Comparison of ENCODE assay signal across 10 cellular contexts in the genomic region with DNA sequence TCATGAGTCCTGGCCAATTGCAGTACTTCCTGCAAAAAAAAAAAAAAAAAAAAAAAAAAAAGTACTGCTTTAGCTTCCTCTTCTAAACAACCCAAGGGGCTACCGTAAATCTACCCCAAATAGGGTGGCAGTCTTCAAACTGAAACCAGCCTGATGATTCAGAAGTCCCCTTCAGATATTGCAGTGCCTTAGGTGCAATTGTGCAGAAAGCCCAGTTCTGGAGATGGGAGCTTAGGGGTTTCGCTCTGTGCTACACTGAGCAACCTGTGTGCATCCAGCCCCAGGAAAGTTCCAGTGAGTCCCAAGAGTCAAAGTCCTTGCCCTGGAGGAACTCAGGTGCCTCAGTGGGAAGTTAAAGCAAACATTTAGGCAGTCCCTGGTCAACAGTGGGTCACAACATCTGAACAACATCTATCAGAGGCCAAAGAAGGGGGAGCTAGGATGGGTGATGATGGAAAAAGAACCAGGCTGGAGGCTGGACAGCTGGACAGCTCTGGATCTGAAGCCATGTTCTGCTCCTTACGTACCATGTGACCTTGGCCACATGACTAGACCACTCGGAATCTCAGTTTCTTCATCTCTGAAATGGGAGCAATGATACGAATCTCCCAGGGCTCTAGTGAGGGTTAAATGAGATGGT. TPM values are rescaled to one million over a fixed set of nuclear protein-coding genes. Genes with fewer than 3 reads are reported as not detected.
DNase-seq lines count a peak whose midpoint lies in the region; ATAC-seq and TF ChIP-seq lines count a peak whose summit lies in the region.
"Had no signal": no experiment of that assay in that cellular context is flagged by ENCODE, and none has a peak within 500 bp of the region (broad histone marks: within the 10 kb centered on the region; RNA-seq: fewer than 3 reads in every experiment).

No MANE protein-coding gene starts in this region.

- no peaks in the 10 kb centered on the region for H3K9me3 ChIP-seq in CD8-positive, alpha-beta T cell (ENCODE audit: low read length)
- no peaks in the 10 kb centered on the region for H3K9me3 ChIP-seq in left lung
- H3K9me3 ChIP-seq in H9 (ENCODE audit: control insufficient read depth, low read depth, low read length): no peaks in the 10 kb centered on the region
- H3K9me3 ChIP-seq: SJSA1 had no signal

- intact Hi-C loops in CD8-positive, alpha-beta T cell (cut with DNase I, micrococcal nuclease): loop anchor here in 1 of 2 experiments (10.0 kb wide), 1 partner anchor 105 kb away; no protein-coding TSS in a partner anchor
- intact Hi-C loops in left lung (cut with DNase I) (no loop called here), dorsolateral prefrontal cortex (cut with DNase I) (no loop called here)

- no peak overlapping the region for H4K5ac ChIP-seq in H9 (ENCODE audit: insufficient read length, low read depth, low read length)

- no peak overlapping the region for H3K4ac ChIP-seq in H9 (ENCODE audit: low read depth, low read length)

- H3K4me1 ChIP-seq in CD8-positive, alpha-beta T cell (ENCODE audit: insufficient read depth, low read length): peaks cover 11% of the 10 kb centered on the region
- H3K4me1 ChIP-seq in left lung (peaks cover 6 to 69% of the 10 kb centered on the region in 2 donors), H9 (ENCODE audit: insufficient read depth, low read length) (no peaks in the 10 kb centered on the region)

- H2AK5ac ChIP-seq in H9 (ENCODE audit: insufficient read length, low read length): no peak overlapping the region

- H3K23me2 ChIP-seq in H9 (ENCODE audit: insufficient read length, low read depth, low read length, poor library complexity, severe bottlenecking): no peaks in the 10 kb centered on the region

- H4K8ac ChIP-seq in H9 (replicated peaks; ENCODE audit: insufficient read length, low read depth, low read length): no peak overlapping the region

- H3K36me3 ChIP-seq in CD8-positive, alpha-beta T cell (ENCODE audit: insufficient read depth, low read length): no peaks in the 10 kb centered on the region
- no peaks in the 10 kb centered on the region for H3K36me3 ChIP-seq in left lung
- H3K36me3 ChIP-seq: SJSA1 had no signal

- H3K4me2 ChIP-seq in H9 (ENCODE audit: insufficient read depth, insufficient read length, low read length): no peak overlapping the region

- no peak for TF ChIP-seq CTCF in CD8-positive, alpha-beta T cell (IDR thresholded peaks at IDR 0.05)
- TF ChIP-seq CTCF in left lung (IDR thresholded peaks at IDR 0.05): no peak
- TF ChIP-seq CTCF in H9 (conservative IDR thresholded peaks at IDR 0.05): no peak
- TF ChIP-seq CTCF in dorsolateral prefrontal cortex (IDR thresholded peaks at IDR 0.05 in 54 of 56, conservative IDR thresholded peaks at IDR 0.05 in 2 of 56; ENCODE audit: low read depth in 1 of 56, partially characterized antibody in 56 of 56): no peak

- no peak overlapping the region for H3K4me3 Mint-ChIP-seq in CD8-positive, alpha-beta T cell
- no peak overlapping the region for H3K4me3 Mint-ChIP-seq in H9

- no peak overlapping the region for H2BK5ac ChIP-seq in H9 (ENCODE audit: insufficient read length, low read length)

- no peak overlapping the region for H3K23ac ChIP-seq in H9 (ENCODE audit: insufficient read length, low read depth, low read length)

- H4K20me1 ChIP-seq in H9 (ENCODE audit: control insufficient read depth, insufficient read depth, insufficient read length): no peaks in the 10 kb centered on the region

- peaks cover 18% of the 10 kb centered on the region for H3K27me3 Mint-ChIP-seq in CD8-positive, alpha-beta T cell (ENCODE audit: low read depth)
- peaks cover 26% of the 10 kb centered on the region for H3K27me3 Mint-ChIP-seq in H9 (ENCODE audit: low read depth)

- H3K9me3 Mint-ChIP-seq in CD8-positive, alpha-beta T cell: no peaks in the 10 kb centered on the region
- H3K9me3 Mint-ChIP-seq in H9: no peaks in the 10 kb centered on the region

- no peaks in the 10 kb centered on the region for H3K27me3 ChIP-seq in CD8-positive, alpha-beta T cell (ENCODE audit: insufficient read depth, low read length)
- H3K27me3 ChIP-seq in left lung (no peaks in the 10 kb centered on the region), H9 (ENCODE audit: insufficient read depth, low read length) (no peaks in the 10 kb centered on the region), dorsolateral prefrontal cortex (peaks cover 0 to 10% (median 0%) of the 10 kb centered on the region in 45 donors)

- no peak overlapping the region for H3K27ac Mint-ChIP-seq in CD8-positive, alpha-beta T cell
- no peak overlapping the region for H3K27ac Mint-ChIP-seq in H9

- no peak overlapping the region for H3T11ph ChIP-seq in H9 (ENCODE audit: low read length)

- no peak overlapping the region for H3K56ac ChIP-seq in H9 (ENCODE audit: insufficient read length, low read depth, low read length)

- no peak overlapping the region for H4K91ac ChIP-seq in H9 (ENCODE audit: insufficient read length, low read depth, low read length)

- H2BK15ac ChIP-seq in H9 (ENCODE audit: low read depth, low read length): no peak overlapping the region

- no peak overlapping the region for H2AFZ ChIP-seq in H9 (ENCODE audit: low read length)

- H3K36me3 Mint-ChIP-seq in CD8-positive, alpha-beta T cell: no peaks in the 10 kb centered on the region
- no peaks in the 10 kb centered on the region for H3K36me3 Mint-ChIP-seq in H9 (ENCODE audit: insufficient read depth in 1 of 3, low read depth in 3 of 3)

- no peak overlapping the region for H3K4me3 ChIP-seq in CD8-positive, alpha-beta T cell (ENCODE audit: low read depth, low read length)
- H3K4me3 ChIP-seq in left lung (no peak overlapping the region), dorsolateral prefrontal cortex (no peak overlapping the region)
- H3K4me3 ChIP-seq: SJSA1 had no signal

- no peak for DNase-seq in CD8-positive, alpha-beta T cell
- DNase-seq in NOMO-1 treated with dmso at 0.1 percent for 144 hours (lab: John Stamatoyannopoulos, UW; ENCODE audit: unreplicated experiment): peak; percentile 59
- DNase-seq in left lung: no peak
- no peak for DNase-seq in H9
- DNase-seq in anterior cingulate cortex (lab: John Stamatoyannopoulos, UW): no peak
- no peak for DNase-seq in dorsolateral prefrontal cortex
- no peak for DNase-seq in stimulated activated naive CD4-positive, alpha-beta T cell treated with Interleukin-2 at 50 U/mL for 16 hours (lab: John Stamatoyannopoulos, UW)
- DNase-seq: DND-41 had no signal

- H2BK20ac ChIP-seq in H9 (ENCODE audit: low read depth, low read length, poor library complexity, severe bottlenecking): no peak overlapping the region

- no peak overlapping the region for H3K18ac ChIP-seq in H9 (ENCODE audit: insufficient read length, low read depth, low read length)

- no peak overlapping the region for H2BK120ac ChIP-seq in H9 (ENCODE audit: low read depth, low read length, poor library complexity, severe bottlenecking)

- no peaks in the 10 kb centered on the region for H3K79me2 ChIP-seq in H9 (ENCODE audit: insufficient read depth, low read length)

- peaks cover 34% of the 10 kb centered on the region for H3K4me1 Mint-ChIP-seq in CD8-positive, alpha-beta T cell (ENCODE audit: low read depth)
- peaks cover 7 to 16% of the 10 kb centered on the region in 2 experiments for H3K4me1 Mint-ChIP-seq in H9

- H3K27ac ChIP-seq in CD8-positive, alpha-beta T cell (ENCODE audit: low read depth, low read length): no peak overlapping the region
- H3K27ac ChIP-seq in left lung (peak overlapping the region; percentile 62 to 84), H9 (ENCODE audit: insufficient read length, low read depth, low read length) (no peak overlapping the region), dorsolateral prefrontal cortex (peak overlapping the region in 3 of 59 donors; percentile 14 to 36 (median 19))
- H3K27ac ChIP-seq: SJSA1 had no signal

- peak; percentile 30 for ATAC-seq in CD8-positive, alpha-beta T cell
- ATAC-seq in GM19438 (IDR thresholded peaks at IDR 0.05; ENCODE audit: low read depth, unreplicated experiment) (peak; percentile 32), left lung (no peak)

- H3K9ac ChIP-seq in H9 (ENCODE audit: extremely low read depth, insufficient read length, low read length): no peak overlapping the region

- POLR2A ChIA-PET in CD8-positive, alpha-beta T cell (lab: Charles Lee): no interaction called here

- no CpG with 5 or more reads among the region's 5 CpGs for WGBS in H9 (ENCODE audit: extremely low coverage, insufficient read length, low lambda C conversion rate)

- no peak overlapping the region for H2BK12ac ChIP-seq in H9 (ENCODE audit: insufficient read length, low read depth, low read length)

- CTCF ChIA-PET in CD8-positive, alpha-beta T cell (lab: Charles Lee): no interaction called here

- H3K14ac ChIP-seq in H9 (ENCODE audit: insufficient read depth, low read length): no peak overlapping the region

- H3K79me1 ChIP-seq in H9 (ENCODE audit: insufficient read depth, low read depth, low read length, poor library complexity, severe bottlenecking): no peaks in the 10 kb centered on the region

RNA-seq across cellular contexts. Expression of a gene that starts 6.7 kb away (rescaled TPM):
- total RNA-seq in CD8-positive, alpha-beta T cell: 1 to 10 TPM; 4.0 to 5.8 TPM
- total RNA-seq in left lung: 10 to 100 TPM; 38.1 to 49.0 TPM
- total RNA-seq in H9 (2021): not detected in 2 replicates
- total RNA-seq in dorsolateral prefrontal cortex: 10 to 100 TPM in 45 of 120 experiments, 1 to 10 TPM in 75; 2.8 to 32.5 (median 9.1) TPM

RNA-seq across cellular contexts. Expression of a gene that starts 51.7 kb away (rescaled TPM):
- total RNA-seq in CD8-positive, alpha-beta T cell: not detected
- under 1 TPM; 0.47 to 0.85 TPM for total RNA-seq in left lung
- total RNA-seq in H9 (2021): 3.0 and 3.1 TPM in 2 replicates
- 10 to 100 TPM in 119 of 120 experiments, 1 to 10 TPM in 1; 9.8 to 34.1 (median 21.6) TPM for total RNA-seq in dorsolateral prefrontal cortex
- total RNA-seq: SJSA1 had no signal

Comparison
In these comparisons a context has a peak if more than half of its experiments do, and no peak if none do; other contexts are left out.
1. H3K27ac ChIP-seq: peak in left lung (2 of 2); none in CD8-positive, alpha-beta T cell (single experiment) and H9 (single experiment).